In the genomic region with DNA sequence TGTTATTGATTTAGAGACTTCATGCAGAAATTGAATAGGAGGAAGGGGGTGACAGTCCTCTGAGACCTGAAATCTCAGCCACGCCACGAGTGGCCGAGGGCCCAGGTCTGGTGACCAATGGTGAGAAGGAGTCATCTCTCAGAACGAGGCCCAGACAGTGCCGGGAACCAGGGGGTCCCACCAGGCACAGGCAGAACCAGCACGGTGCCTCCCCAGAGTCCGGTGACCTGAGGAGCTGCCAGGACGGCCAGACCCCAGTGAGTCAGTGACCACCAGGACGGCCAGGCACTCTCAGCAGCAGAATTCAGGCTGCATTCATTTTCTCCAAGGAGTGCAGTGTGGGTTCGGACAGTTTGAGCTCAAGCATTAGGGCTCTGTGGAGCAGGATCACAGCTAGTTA, we compare ENCODE assay signal across 17 cellular contexts. TPM values are rescaled to one million over a fixed set of nuclear protein-coding genes. Genes with fewer than 3 reads are reported as not detected.
A peak's percentile ranks its signal among the peaks of the same experiment; 100 is the strongest.
DNase-seq lines count a peak whose midpoint lies in the region; ATAC-seq and TF ChIP-seq lines count a peak whose summit lies in the region.
"Had no signal": no experiment of that assay in that cellular context is flagged by ENCODE, and none has a peak within 500 bp of the region (broad histone marks: within the 10 kb centered on the region; RNA-seq: fewer than 3 reads in every experiment).

No MANE protein-coding gene starts in this region.

- H3K9me2 ChIP-seq in DOHH2 (replicated peaks; ENCODE audit: control insufficient read depth, low read length) = no peaks in the 10 kb centered on the region

- H3K4me3 Mint-ChIP-seq in activated T-helper 17 cell treated with anti-CD3 and anti-CD28 coated beads, Interleukin-2, amount 50 U/mL, for 72 hours = peak overlapping the region; percentile 67
- no peak overlapping the region for H3K4me3 Mint-ChIP-seq in mesothelial cell of epicardium

- H3K4me3 ChIP-seq in BLaER1 (peak overlapping the region; percentile 64), DOHH2 (ENCODE audit: low read length) (no peak overlapping the region)
- H3K4me3 ChIP-seq: thoracic aorta had no signal

- H3K36me3 Mint-ChIP-seq in activated T-helper 17 cell treated with anti-CD3 and anti-CD28 coated beads, Interleukin-2, amount 50 U/mL, for 72 hours (ENCODE audit: low read depth) = no peaks in the 10 kb centered on the region
- no peaks in the 10 kb centered on the region for H3K36me3 Mint-ChIP-seq in mesothelial cell of epicardium
- H3K36me3 Mint-ChIP-seq: naive thymus-derived CD8-positive, alpha-beta T cell had no signal

- H3K79me2 ChIP-seq in DOHH2 (ENCODE audit: control insufficient read depth, low read length) = no peaks in the 10 kb centered on the region

- H3K9me3 Mint-ChIP-seq in activated T-helper 17 cell treated with anti-CD3 and anti-CD28 coated beads, Interleukin-2, amount 50 U/mL, for 72 hours = no peaks in the 10 kb centered on the region
- no peaks in the 10 kb centered on the region for H3K9me3 Mint-ChIP-seq in mesothelial cell of epicardium
- H3K9me3 Mint-ChIP-seq: naive thymus-derived CD8-positive, alpha-beta T cell had no signal

- H3K4me1 Mint-ChIP-seq in activated T-helper 17 cell treated with anti-CD3 and anti-CD28 coated beads, Interleukin-2, amount 50 U/mL, for 72 hours = peaks cover 20% of the 10 kb centered on the region
- H3K4me1 Mint-ChIP-seq in mesothelial cell of epicardium = peaks cover 48% of the 10 kb centered on the region

- peak overlapping the region; percentile 81 for H3K9ac ChIP-seq in BLaER1

- TF ChIP-seq CTCF in DOHH2 (IDR thresholded peaks at IDR 0.05; ENCODE audit: low read depth, low read length, poor library complexity, severe bottlenecking) (no peak), mesothelial cell of epicardium (IDR thresholded peaks at IDR 0.05; ENCODE audit: unreplicated experiment) (no peak)

- H3K27me3 Mint-ChIP-seq in activated T-helper 17 cell treated with anti-CD3 and anti-CD28 coated beads, Interleukin-2, amount 50 U/mL, for 72 hours = peaks cover 45% of the 10 kb centered on the region
- H3K27me3 Mint-ChIP-seq in mesothelial cell of epicardium (ENCODE audit: low read depth) = peaks cover 30% of the 10 kb centered on the region

- peak overlapping the region; percentile 94 for H3K27ac ChIP-seq in BLaER1
- H3K27ac ChIP-seq in DOHH2 (ENCODE audit: low read depth, low read length) = peak overlapping the region; percentile 59
- H3K27ac ChIP-seq: right atrium auricular region, thoracic aorta had no signal

- DNase-seq in mesothelial cell of epicardium (ENCODE audit: low spot score in 2 of 2, unreplicated experiment in 2 of 2) (no peak), Kasumi-1 (lab: John Stamatoyannopoulos, UW) (no peak)
- no peak for DNase-seq in effector CD8-positive, alpha-beta T cell (lab: John Stamatoyannopoulos, UW)
- DNase-seq: activated CD4-positive, alpha-beta T cell treated with anti-CD3 and anti-CD28 coated beads for 1 hour; activated gamma-delta T cell treated with Interleukin-2 at 50 U/mL for 16 hours; C1 segment of cervical spinal cord; DMS153; left ventricle myocardium superior; naive thymus-derived CD8-positive, alpha-beta T cell had no signal

- H3K4me1 ChIP-seq in BLaER1 (peaks cover 99% of the 10 kb centered on the region), DOHH2 (ENCODE audit: control insufficient read depth, low read length) (peaks cover 22% of the 10 kb centered on the region)

- H3K4me2 ChIP-seq in BLaER1 (peak overlapping the region; percentile 99), DOHH2 (ENCODE audit: low read length) (peak overlapping the region; percentile 26)

- H4K20me1 ChIP-seq in BLaER1 (no peaks in the 10 kb centered on the region), DOHH2 (ENCODE audit: control insufficient read depth, insufficient read depth, low read depth, low read length) (no peaks in the 10 kb centered on the region)

- H3F3A ChIP-seq in DOHH2 (ENCODE audit: control insufficient read depth, insufficient read depth) = no peaks in the 10 kb centered on the region

- H3K27me3 ChIP-seq in BLaER1 (no peaks in the 10 kb centered on the region), DOHH2 (ENCODE audit: control insufficient read depth, low read length) (peaks cover 4% of the 10 kb centered on the region; the same call in 1 of the 2 replicates)
- H3K27me3 ChIP-seq: right atrium auricular region had no signal

- H3K9me3 ChIP-seq in BLaER1 = peaks cover 18% of the 10 kb centered on the region
- no peaks in the 10 kb centered on the region for H3K9me3 ChIP-seq in DOHH2 (ENCODE audit: control insufficient read depth, insufficient read depth, low read length)
- H3K9me3 ChIP-seq: right atrium auricular region, thoracic aorta had no signal

- no peak overlapping the region for H3K27ac Mint-ChIP-seq in activated T-helper 17 cell treated with anti-CD3 and anti-CD28 coated beads, Interleukin-2, amount 50 U/mL, for 72 hours
- peak overlapping the region; percentile 72 for H3K27ac Mint-ChIP-seq in mesothelial cell of epicardium

- no peak for ATAC-seq in activated T-helper 17 cell treated with anti-CD3 and anti-CD28 coated beads, Interleukin-2, amount 50 U/mL, for 72 hours (replicated peaks)
- ATAC-seq in HG03439 (IDR thresholded peaks at IDR 0.05; ENCODE audit: unreplicated experiment) = no peak
- no peak for ATAC-seq in HG03108 (IDR thresholded peaks at IDR 0.05; ENCODE audit: unreplicated experiment)
- ATAC-seq: HCT116 had no signal

- H3K36me3 ChIP-seq in BLaER1 (0 out of 2 replicates have a peak, but pooled peaks cover 5% of the 10 kb centered on the region), DOHH2 (ENCODE audit: control insufficient read depth, low read length) (no peaks in the 10 kb centered on the region)
- H3K36me3 ChIP-seq: right atrium auricular region, thoracic aorta had no signal

RNA-seq across cellular contexts. Expression of gene NKD2, which starts 43.8 kb away (rescaled TPM):
- total RNA-seq in activated T-helper 17 cell treated with anti-CD3 and anti-CD28 coated beads, Interleukin-2, amount 50 U/mL, for 72 hours = 1 to 10 TPM in 1 of 2 donors, under 1 TPM in 1; 0.37 to 1.2 TPM
- total RNA-seq in mesothelial cell of epicardium = 52.8 to 65.1 TPM (median 63.4 TPM) in 3 replicates
- total RNA-seq: naive thymus-derived CD8-positive, alpha-beta T cell had no signal

Comparison
In these comparisons a context has a peak if more than half of its experiments do, and no peak if none do; other contexts are left out.
1. RNA of gene NKD2, which starts 43.8 kb away (total RNA-seq): 52.8 to 65.1 TPM in mesothelial cell of epicardium; 0.37 to 1.2 TPM in activated T-helper 17 cell treated with anti-CD3 and anti-CD28 coated beads, Interleukin-2, amount 50 U/mL, for 72 hours; every median in the first group is over 10 times any median in the second.